In the genomic region with DNA sequence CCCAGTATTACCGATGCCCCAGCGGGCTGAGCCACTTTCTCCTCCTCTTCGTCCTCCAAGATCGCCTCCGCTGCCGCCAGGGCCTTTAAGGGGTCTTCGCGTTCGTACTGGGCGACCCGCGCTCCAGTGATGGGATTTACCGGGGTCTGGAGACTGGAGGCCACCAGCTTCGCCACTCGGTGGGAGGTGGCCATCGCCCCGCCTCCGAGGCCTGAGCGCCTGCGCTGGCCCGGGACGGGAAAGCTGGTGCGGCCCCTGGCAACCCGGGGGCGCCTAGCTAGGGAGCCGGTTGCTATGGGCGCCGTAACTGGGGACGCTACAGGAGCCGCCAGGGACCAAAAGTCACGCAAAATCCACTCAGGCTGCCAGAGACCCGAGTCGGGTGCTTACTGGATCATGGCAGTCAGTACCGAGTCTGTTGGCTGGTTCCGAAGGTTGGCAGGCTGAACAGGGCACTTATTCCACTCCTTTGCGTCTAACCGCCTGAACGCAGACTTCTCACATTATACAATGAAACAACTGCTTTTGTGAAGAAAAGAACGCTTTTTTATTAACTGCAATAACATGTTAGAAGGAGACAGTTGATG, we compare ENCODE assay signal across 8 cellular contexts. TPM values are rescaled to one million over a fixed set of nuclear protein-coding genes. Genes with fewer than 3 reads are reported as not detected.
DNase-seq lines count a peak whose midpoint lies in the region; ATAC-seq, FAIRE-seq and TF ChIP-seq lines count a peak whose summit lies in the region.

A gene with protein sequence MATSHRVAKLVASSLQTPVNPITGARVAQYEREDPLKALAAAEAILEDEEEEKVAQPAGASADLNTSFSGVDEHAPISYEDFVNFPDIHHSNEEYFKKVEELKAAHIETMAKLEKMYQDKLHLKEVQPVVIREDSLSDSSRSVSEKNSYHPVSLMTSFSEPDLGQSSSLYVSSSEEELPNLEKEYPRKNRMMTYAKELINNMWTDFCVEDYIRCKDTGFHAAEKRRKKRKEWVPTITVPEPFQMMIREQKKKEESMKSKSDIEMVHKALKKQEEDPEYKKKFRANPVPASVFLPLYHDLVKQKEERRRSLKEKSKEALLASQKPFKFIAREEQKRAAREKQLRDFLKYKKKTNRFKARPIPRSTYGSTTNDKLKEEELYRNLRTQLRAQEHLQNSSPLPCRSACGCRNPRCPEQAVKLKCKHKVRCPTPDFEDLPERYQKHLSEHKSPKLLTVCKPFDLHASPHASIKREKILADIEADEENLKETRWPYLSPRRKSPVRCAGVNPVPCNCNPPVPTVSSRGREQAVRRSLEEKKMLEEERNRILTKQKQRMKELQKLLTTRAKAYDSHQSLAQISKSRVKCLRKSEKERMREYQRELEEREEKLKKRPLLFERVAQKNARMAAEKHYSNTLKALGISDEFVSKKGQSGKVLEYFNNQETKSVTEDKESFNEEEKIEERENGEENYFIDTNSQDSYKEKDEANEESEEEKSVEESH (minus strand): TSS at position 213 of the 587 bp plus-strand sequence. CDS start 19 bp downstream, at position 194.

- H3K27ac Mint-ChIP-seq in T-helper 1 cell treated with Interleukin-12 subunit alpha and Interleukin-12 subunit beta and Interleukin-4 antibody, amounts not matched to agents 30 μg/mL and 1 μg/mL, for 36 hours: peak within 1 kb of the TSS; percentile 89

- H3K27ac ChIP-seq in angular gyrus (ENCODE audit: low read depth, low read length) (peak within 1 kb of the TSS; percentile 95), right atrium auricular region (peak within 1 kb of the TSS; percentile 85 to 95)

- H3K4me3 ChIP-seq in right atrium auricular region: peak within 1 kb of the TSS; percentile 74 to 85

- peaks cover 0 to 7% of the 10 kb centered on the region in 2 donors for H3K4me1 ChIP-seq in right atrium auricular region

- H3K27me3 ChIP-seq in right atrium auricular region: no peaks in the 10 kb centered on the region

- no peaks in the 10 kb centered on the region for H3K36me3 Mint-ChIP-seq in T-helper 1 cell treated with Interleukin-12 subunit alpha and Interleukin-12 subunit beta and Interleukin-4 antibody, amounts not matched to agents 30 μg/mL and 1 μg/mL, for 36 hours (ENCODE audit: low read depth)

- no peak for TF ChIP-seq CTCF in right atrium auricular region (IDR thresholded peaks at IDR 0.05)

- peak within 1 kb of the TSS; percentile 89 for H3K4me3 Mint-ChIP-seq in T-helper 1 cell treated with Interleukin-12 subunit alpha and Interleukin-12 subunit beta and Interleukin-4 antibody, amounts not matched to agents 30 μg/mL and 1 μg/mL, for 36 hours

- no peak for FAIRE-seq in urothelium cell line (lab: Jason Lieb, UNC)

- ATAC-seq in GM18498 (IDR thresholded peaks at IDR 0.05; ENCODE audit: unreplicated experiment) (peak; percentile 84), HG02870 (IDR thresholded peaks at IDR 0.05; ENCODE audit: unreplicated experiment) (peak; percentile 65)

- no peaks in the 10 kb centered on the region for H3K27me3 Mint-ChIP-seq in T-helper 1 cell treated with Interleukin-12 subunit alpha and Interleukin-12 subunit beta and Interleukin-4 antibody, amounts not matched to agents 30 μg/mL and 1 μg/mL, for 36 hours (ENCODE audit: low read depth)

- DNase-seq in NCI-H1436 treated with DMSO at 0.1 percent for 48 hours (lab: John Stamatoyannopoulos, UW) (peak; percentile 31), right atrium auricular region (ENCODE audit: low spot score) (peak; percentile 86), pulmonary artery endothelial cell (ENCODE audit: low read depth, low spot score) (peak; percentile 57), urothelium cell line (ENCODE audit: low spot score) (peak; percentile 97)

- no peaks in the 10 kb centered on the region for H3K36me3 ChIP-seq in right atrium auricular region

- no peaks in the 10 kb centered on the region for H3K9me3 Mint-ChIP-seq in T-helper 1 cell treated with Interleukin-12 subunit alpha and Interleukin-12 subunit beta and Interleukin-4 antibody, amounts not matched to agents 30 μg/mL and 1 μg/mL, for 36 hours

- peaks cover 19% of the 10 kb centered on the region for H3K4me1 Mint-ChIP-seq in T-helper 1 cell treated with Interleukin-12 subunit alpha and Interleukin-12 subunit beta and Interleukin-4 antibody, amounts not matched to agents 30 μg/mL and 1 μg/mL, for 36 hours (ENCODE audit: low read depth)

- no peaks in the 10 kb centered on the region for H3K9me3 ChIP-seq in right atrium auricular region

RNA-seq across cellular contexts. Expression of the gene that starts here (rescaled TPM):
- total RNA-seq in right atrium auricular region (1 to 10 TPM in 1 of 2 donors, under 1 TPM in 1; 0.41 to 1.8 TPM), pulmonary artery endothelial cell (2.0 and 2.9 TPM in 2 replicates)

Comparison
In these comparisons a context has a peak if more than half of its experiments do, and no peak if none do; other contexts are left out.
1. Peak in every context shown above with its lines: DNase-seq, ATAC-seq, H3K4me3 ChIP-seq and H3K27ac ChIP-seq.
2. DNase-seq: peak in every context shown above with its lines; median percentile 97 in urothelium cell line; 86 in right atrium auricular region; 57 in pulmonary artery endothelial cell; 31 in NCI-H1436 treated with DMSO at 0.1 percent for 48 hours.